Comparison of ENCODE assay signal across 1 cellular context in genomic region chr19:14031719-14032480, GRCh38.
TF ChIP-seq lines count a peak whose summit lies in the region.

IL27RA (plus strand) TSS chr19:14031762; CDS start chr19:14031873, 111 bp downstream.

TF ChIP-seq in WTC11, 78 proteins besides CTCF, POLR2A, EP300 and RAD21 (continued from another document and continues in another):
- TF ChIP-seq STAT6 (CRISPR knock-in tag; conservative IDR thresholded peaks at IDR 0.05; ENCODE audit: low read depth) (no peak), USF2 (CRISPR knock-in tag; IDR thresholded peaks at IDR 0.05) (no peak), GTF2I (CRISPR knock-in tag; conservative IDR thresholded peaks at IDR 0.05) (no peak), ZNF416 (CRISPR knock-in tag; IDR thresholded peaks at IDR 0.05) (no peak), PRRX2 (CRISPR knock-in tag; IDR thresholded peaks at IDR 0.05) (no peak), AFF4 (CRISPR knock-in tag; IDR thresholded peaks at IDR 0.05; ENCODE audit: borderline replicate concordance) (no peak), PREB (CRISPR knock-in tag; IDR thresholded peaks at IDR 0.05; ENCODE audit: borderline replicate concordance) (no peak), NFYB (CRISPR knock-in tag; conservative IDR thresholded peaks at IDR 0.05; ENCODE audit: low read depth) (no peak), MLX (CRISPR knock-in tag; IDR thresholded peaks at IDR 0.05) (no peak), MXD4 (CRISPR knock-in tag; IDR thresholded peaks at IDR 0.05; ENCODE audit: borderline replicate concordance) (no peak), ZNF263 (CRISPR knock-in tag; IDR thresholded peaks at IDR 0.05; ENCODE audit: low read depth) (no peak), SMAD3 (CRISPR knock-in tag; IDR thresholded peaks at IDR 0.05; ENCODE audit: borderline replicate concordance) (no peak), ZNF532 (CRISPR knock-in tag; IDR thresholded peaks at IDR 0.05; ENCODE audit: borderline replicate concordance) (no peak), TCF7 (CRISPR knock-in tag; IDR thresholded peaks at IDR 0.05; ENCODE audit: low read depth) (no peak), ZNF512 (CRISPR knock-in tag; IDR thresholded peaks at IDR 0.05; ENCODE audit: borderline replicate concordance) (no peak), TEAD4 (CRISPR knock-in tag; IDR thresholded peaks at IDR 0.05) (0 out of 2 replicates have a peak, but pooled peaks have one; percentile 38), OVOL2 (CRISPR knock-in tag; IDR thresholded peaks at IDR 0.05; ENCODE audit: borderline replicate concordance) (no peak), FOXP1 (CRISPR knock-in tag; IDR thresholded peaks at IDR 0.05; ENCODE audit: borderline replicate concordance) (0 out of 2 replicates have a peak, but pooled peaks have one; percentile 20), KAT7 (CRISPR knock-in tag; IDR thresholded peaks at IDR 0.05; ENCODE audit: borderline replicate concordance) (0 out of 2 replicates have a peak, but pooled peaks have one; percentile 23), SP1 (CRISPR knock-in tag; conservative IDR thresholded peaks at IDR 0.05) (no peak; the same call in 1 of the 2 replicates), ZNF121 (CRISPR knock-in tag; IDR thresholded peaks at IDR 0.05) (no peak), E2F4 (CRISPR knock-in tag; IDR thresholded peaks at IDR 0.05; ENCODE audit: borderline replicate concordance, low read depth) (no peak), SMAD4 (CRISPR knock-in tag; IDR thresholded peaks at IDR 0.05) (no peak), ATF3 (CRISPR knock-in tag; conservative IDR thresholded peaks at IDR 0.05) (no peak), ESRRA (CRISPR knock-in tag; IDR thresholded peaks at IDR 0.05; ENCODE audit: borderline replicate concordance) (peak; percentile 57; the same call in 1 of the 2 replicates), NFE2L1 (CRISPR knock-in tag; IDR thresholded peaks at IDR 0.05) (no peak), MAX (CRISPR knock-in tag; IDR thresholded peaks at IDR 0.05) (peak; percentile 54; the same call in 1 of the 2 replicates), ELF4 (CRISPR knock-in tag; IDR thresholded peaks at IDR 0.05; ENCODE audit: low read depth) (no peak), FOXJ3 (CRISPR knock-in tag; IDR thresholded peaks at IDR 0.05; ENCODE audit: borderline replicate concordance) (no peak), ATF1 (CRISPR knock-in tag; IDR thresholded peaks at IDR 0.05) (no peak), GRHL2 (CRISPR knock-in tag; IDR thresholded peaks at IDR 0.05; ENCODE audit: insufficient replicate concordance, severe bottlenecking) (no peak), ZNF219 (CRISPR knock-in tag; IDR thresholded peaks at IDR 0.05; ENCODE audit: borderline replicate concordance) (no peak), IRF2 (CRISPR knock-in tag; IDR thresholded peaks at IDR 0.05; ENCODE audit: borderline replicate concordance, low read depth) (no peak), AR (CRISPR knock-in tag; IDR thresholded peaks at IDR 0.05) (no peak), E2F5 (CRISPR knock-in tag; IDR thresholded peaks at IDR 0.05) (no peak), MYBL2 (CRISPR knock-in tag; IDR thresholded peaks at IDR 0.05) (0 out of 2 replicates have a peak, but pooled peaks have one; percentile 48)
